In genomic region chr9:93094294-93095204, GRCh38 we compare ENCODE assay signal across 8 cellular contexts. TPM values are rescaled to one million over a fixed set of nuclear protein-coding genes. Genes with fewer than 3 reads are reported as not detected.
DNase-seq lines count a peak whose midpoint lies in the region; ATAC-seq and TF ChIP-seq lines count a peak whose summit lies in the region.

No MANE protein-coding gene starts in this region.

- H3K27me3 Mint-ChIP-seq in stimulated activated naive B cell treated with anti-CD40 and anti-IgM and Interleukin-4, amounts not matched to agents 10 μg/mL and 1 μg/mL and 100 μg/mL, for 72 hours, result no peaks in the 10 kb centered on the region

- H3K36me3 Mint-ChIP-seq in stimulated activated naive B cell treated with anti-CD40 and anti-IgM and Interleukin-4, amounts not matched to agents 10 μg/mL and 1 μg/mL and 100 μg/mL, for 72 hours, result peaks cover 9 to 23% of the 10 kb centered on the region in 2 donors

- no peaks in the 10 kb centered on the region for H3K9me3 ChIP-seq in body of pancreas

- DNase-seq in GM13977 (ENCODE audit: low spot score), result peak; percentile 46
- peak; percentile 80 for DNase-seq in NB4 (ENCODE audit: low read depth)
- peak; percentile 51 to 71 (median 52) for DNase-seq in body of pancreas
- no peak for DNase-seq in kidney epithelial cell (ENCODE audit: low read depth)
- peak; percentile 63 for DNase-seq in stimulated activated naive B cell treated with anti-CD40 and anti-IgM and Interleukin-4, amounts not matched to agents 10 μg/mL and 1 μg/mL and 100 μg/mL, for 72 hours

- intact Hi-C loops in body of pancreas (cut with DNase I), result no loop called here

- WGBS in body of pancreas, 2 donors, result 62 to 78% methylated on average over 12 to 13 of the region's 13 CpGs

- H3K27me3 ChIP-seq in body of pancreas (no peaks in the 10 kb centered on the region), kidney epithelial cell (ENCODE audit: control insufficient read depth, insufficient read depth, low read length) (no peaks in the 10 kb centered on the region)

- peak overlapping the region; percentile 85 to 96 (median 94) for H3K27ac ChIP-seq in body of pancreas

- peaks cover 37% of the 10 kb centered on the region for H3K4me1 ChIP-seq in body of pancreas

- in situ Hi-C loops in GM13977 (cut with MboI; ENCODE audit: low pct_unique_long_range_greater_than_20kb, low sequenced_read_pairs, unreplicated experiment), result no loop called here

- TF ChIP-seq POLR2A in NB4 (IDR thresholded peaks at IDR 0.05; ENCODE audit: extremely low read depth, insufficient read length) (no peak), body of pancreas (IDR thresholded peaks at IDR 0.05) (no peak)

- peaks cover 61 to 84% of the 10 kb centered on the region in 2 donors for H3K4me1 Mint-ChIP-seq in stimulated activated naive B cell treated with anti-CD40 and anti-IgM and Interleukin-4, amounts not matched to agents 10 μg/mL and 1 μg/mL and 100 μg/mL, for 72 hours

- peak overlapping the region; percentile 99 for H3K27ac Mint-ChIP-seq in stimulated activated naive B cell treated with anti-CD40 and anti-IgM and Interleukin-4, amounts not matched to agents 10 μg/mL and 1 μg/mL and 100 μg/mL, for 72 hours

- TF ChIP-seq CTCF in GM13977 (IDR thresholded peaks at IDR 0.05; ENCODE audit: extremely low read depth, insufficient read depth, missing control alignments) (no peak), NB4 (IDR thresholded peaks at IDR 0.05; ENCODE audit: low read depth, low read length) (no peak), body of pancreas (IDR thresholded peaks at IDR 0.05) (no peak), kidney epithelial cell (IDR thresholded peaks at IDR 0.05; ENCODE audit: insufficient read depth, low read length, poor library complexity, severe bottlenecking) (no peak)

- H3K36me3 ChIP-seq in body of pancreas (replicated peaks in 1 of 2; ENCODE audit: insufficient read depth in 1 of 2, low read depth in 2 of 2) (no peaks in the 10 kb centered on the region), kidney epithelial cell (ENCODE audit: control insufficient read depth, insufficient read depth, low read length) (no peaks in the 10 kb centered on the region)

- H3K4me3 Mint-ChIP-seq in stimulated activated naive B cell treated with anti-CD40 and anti-IgM and Interleukin-4, amounts not matched to agents 10 μg/mL and 1 μg/mL and 100 μg/mL, for 72 hours, result peak overlapping the region; percentile 89 to 90

- H3K4me3 ChIP-seq in NB4 (ENCODE audit: low read depth, low read length) (peak overlapping the region; percentile 53), body of pancreas (no peak overlapping the region), kidney epithelial cell (ENCODE audit: low read depth, low read length) (peak overlapping the region; percentile 40)

- ATAC-seq in body of pancreas, result no peak
- ATAC-seq in stimulated activated naive B cell treated with anti-CD40 and anti-IgM and Interleukin-4, amounts not matched to agents 10 μg/mL and 1 μg/mL and 100 μg/mL, for 72 hours (replicated peaks), result peak; percentile 19 to 27
- ATAC-seq in HG03442 (IDR thresholded peaks at IDR 0.05; ENCODE audit: unreplicated experiment), result no peak
- no peak for ATAC-seq in GM19397 (IDR thresholded peaks at IDR 0.05; ENCODE audit: unreplicated experiment)
- no peak for ATAC-seq in HG02840 (IDR thresholded peaks at IDR 0.05; ENCODE audit: low FRiP score, unreplicated experiment)

- H3K9me3 Mint-ChIP-seq in stimulated activated naive B cell treated with anti-CD40 and anti-IgM and Interleukin-4, amounts not matched to agents 10 μg/mL and 1 μg/mL and 100 μg/mL, for 72 hours, result peaks cover 12 to 13% of the 10 kb centered on the region in 2 donors

RNA-seq across cellular contexts. Expression of gene CARD19, which starts 1.5 kb away (rescaled TPM):
- total RNA-seq in body of pancreas (10 to 100 TPM in 1 of 2 donors, 1 to 10 TPM in 1; 4.3 to 20.8 TPM), kidney epithelial cell (32.6 and 56.5 TPM in 2 replicates)

RNA-seq across cellular contexts. Expression of gene SUSD3, which starts 36.0 kb away (rescaled TPM):
- total RNA-seq in body of pancreas, result 1 to 10 TPM in 1 of 2 donors, not detected in 1; 3.6 TPM
- total RNA-seq in kidney epithelial cell, result 0.89 and 1.3 TPM in 2 replicates

RNA-seq across cellular contexts. Expression of gene NINJ1, which starts 39.5 kb away (rescaled TPM):
- 10 to 100 TPM; 32.6 to 32.9 TPM for total RNA-seq in body of pancreas
- total RNA-seq in kidney epithelial cell, result 66.4 and 76.4 TPM in 2 replicates

Comparison
In these comparisons a context has a peak if more than half of its experiments do, and no peak if none do; other contexts are left out.
1. H3K4me3 ChIP-seq: peak in NB4 (single experiment) and kidney epithelial cell (single experiment); none in body of pancreas (0 of 2).
2. ATAC-seq: peak in stimulated activated naive B cell treated with anti-CD40 and anti-IgM and Interleukin-4, amounts not matched to agents 10 μg/mL and 1 μg/mL and 100 μg/mL, for 72 hours (2 of 2); none in body of pancreas (single experiment), HG03442 (single experiment), GM19397 (single experiment) and HG02840 (single experiment).